In the genomic region with DNA sequence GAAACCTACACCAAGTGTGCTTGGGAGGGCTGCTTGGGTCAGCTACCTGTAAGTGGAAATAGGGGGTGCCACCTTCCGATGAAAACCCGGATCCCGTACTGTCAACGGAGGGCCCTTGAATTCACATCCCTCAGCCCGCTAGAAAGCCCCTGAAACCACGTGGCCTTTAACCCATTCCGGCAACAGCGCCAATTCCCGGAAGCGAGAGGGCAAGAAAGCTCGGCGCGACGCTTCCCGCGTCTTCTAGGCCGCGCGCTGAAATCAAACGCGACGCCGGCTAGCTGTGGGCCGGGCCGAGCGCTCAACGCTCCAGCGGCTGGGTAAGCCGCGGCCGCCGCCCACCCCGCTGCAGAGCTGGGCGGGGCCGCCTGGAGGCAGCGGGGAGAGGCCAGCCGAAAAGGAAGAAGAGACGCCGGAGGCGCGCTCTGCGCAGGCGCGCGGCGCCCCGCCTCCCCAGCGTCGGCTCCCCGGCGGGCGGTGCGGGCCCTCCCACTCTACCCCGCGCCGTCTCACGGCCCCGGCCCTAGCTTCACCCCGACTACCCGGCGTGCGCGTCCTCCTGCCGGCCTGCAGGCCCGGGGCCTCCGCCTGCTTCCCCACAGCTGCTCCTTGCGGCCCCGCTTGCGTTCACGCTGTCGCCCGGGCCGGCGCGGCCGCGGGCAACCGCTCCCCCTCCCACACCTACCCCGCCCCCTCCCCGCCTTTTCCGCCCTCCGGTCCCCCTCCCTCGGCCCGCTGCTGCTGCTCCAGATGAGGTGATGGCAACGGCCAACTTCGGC, we compare ENCODE assay signal across 1 cellular context.
TF ChIP-seq lines count a peak whose summit lies in the region.

A gene (plus strand): TSS at position 492 of the 779 bp plus-strand sequence. CDS start 267 bp downstream, at position 759.

TF ChIP-seq in K562, 482 proteins besides CTCF, POLR2A, EP300 and RAD21 (continued from another document):
- TF ChIP-seq, protein P1, sequence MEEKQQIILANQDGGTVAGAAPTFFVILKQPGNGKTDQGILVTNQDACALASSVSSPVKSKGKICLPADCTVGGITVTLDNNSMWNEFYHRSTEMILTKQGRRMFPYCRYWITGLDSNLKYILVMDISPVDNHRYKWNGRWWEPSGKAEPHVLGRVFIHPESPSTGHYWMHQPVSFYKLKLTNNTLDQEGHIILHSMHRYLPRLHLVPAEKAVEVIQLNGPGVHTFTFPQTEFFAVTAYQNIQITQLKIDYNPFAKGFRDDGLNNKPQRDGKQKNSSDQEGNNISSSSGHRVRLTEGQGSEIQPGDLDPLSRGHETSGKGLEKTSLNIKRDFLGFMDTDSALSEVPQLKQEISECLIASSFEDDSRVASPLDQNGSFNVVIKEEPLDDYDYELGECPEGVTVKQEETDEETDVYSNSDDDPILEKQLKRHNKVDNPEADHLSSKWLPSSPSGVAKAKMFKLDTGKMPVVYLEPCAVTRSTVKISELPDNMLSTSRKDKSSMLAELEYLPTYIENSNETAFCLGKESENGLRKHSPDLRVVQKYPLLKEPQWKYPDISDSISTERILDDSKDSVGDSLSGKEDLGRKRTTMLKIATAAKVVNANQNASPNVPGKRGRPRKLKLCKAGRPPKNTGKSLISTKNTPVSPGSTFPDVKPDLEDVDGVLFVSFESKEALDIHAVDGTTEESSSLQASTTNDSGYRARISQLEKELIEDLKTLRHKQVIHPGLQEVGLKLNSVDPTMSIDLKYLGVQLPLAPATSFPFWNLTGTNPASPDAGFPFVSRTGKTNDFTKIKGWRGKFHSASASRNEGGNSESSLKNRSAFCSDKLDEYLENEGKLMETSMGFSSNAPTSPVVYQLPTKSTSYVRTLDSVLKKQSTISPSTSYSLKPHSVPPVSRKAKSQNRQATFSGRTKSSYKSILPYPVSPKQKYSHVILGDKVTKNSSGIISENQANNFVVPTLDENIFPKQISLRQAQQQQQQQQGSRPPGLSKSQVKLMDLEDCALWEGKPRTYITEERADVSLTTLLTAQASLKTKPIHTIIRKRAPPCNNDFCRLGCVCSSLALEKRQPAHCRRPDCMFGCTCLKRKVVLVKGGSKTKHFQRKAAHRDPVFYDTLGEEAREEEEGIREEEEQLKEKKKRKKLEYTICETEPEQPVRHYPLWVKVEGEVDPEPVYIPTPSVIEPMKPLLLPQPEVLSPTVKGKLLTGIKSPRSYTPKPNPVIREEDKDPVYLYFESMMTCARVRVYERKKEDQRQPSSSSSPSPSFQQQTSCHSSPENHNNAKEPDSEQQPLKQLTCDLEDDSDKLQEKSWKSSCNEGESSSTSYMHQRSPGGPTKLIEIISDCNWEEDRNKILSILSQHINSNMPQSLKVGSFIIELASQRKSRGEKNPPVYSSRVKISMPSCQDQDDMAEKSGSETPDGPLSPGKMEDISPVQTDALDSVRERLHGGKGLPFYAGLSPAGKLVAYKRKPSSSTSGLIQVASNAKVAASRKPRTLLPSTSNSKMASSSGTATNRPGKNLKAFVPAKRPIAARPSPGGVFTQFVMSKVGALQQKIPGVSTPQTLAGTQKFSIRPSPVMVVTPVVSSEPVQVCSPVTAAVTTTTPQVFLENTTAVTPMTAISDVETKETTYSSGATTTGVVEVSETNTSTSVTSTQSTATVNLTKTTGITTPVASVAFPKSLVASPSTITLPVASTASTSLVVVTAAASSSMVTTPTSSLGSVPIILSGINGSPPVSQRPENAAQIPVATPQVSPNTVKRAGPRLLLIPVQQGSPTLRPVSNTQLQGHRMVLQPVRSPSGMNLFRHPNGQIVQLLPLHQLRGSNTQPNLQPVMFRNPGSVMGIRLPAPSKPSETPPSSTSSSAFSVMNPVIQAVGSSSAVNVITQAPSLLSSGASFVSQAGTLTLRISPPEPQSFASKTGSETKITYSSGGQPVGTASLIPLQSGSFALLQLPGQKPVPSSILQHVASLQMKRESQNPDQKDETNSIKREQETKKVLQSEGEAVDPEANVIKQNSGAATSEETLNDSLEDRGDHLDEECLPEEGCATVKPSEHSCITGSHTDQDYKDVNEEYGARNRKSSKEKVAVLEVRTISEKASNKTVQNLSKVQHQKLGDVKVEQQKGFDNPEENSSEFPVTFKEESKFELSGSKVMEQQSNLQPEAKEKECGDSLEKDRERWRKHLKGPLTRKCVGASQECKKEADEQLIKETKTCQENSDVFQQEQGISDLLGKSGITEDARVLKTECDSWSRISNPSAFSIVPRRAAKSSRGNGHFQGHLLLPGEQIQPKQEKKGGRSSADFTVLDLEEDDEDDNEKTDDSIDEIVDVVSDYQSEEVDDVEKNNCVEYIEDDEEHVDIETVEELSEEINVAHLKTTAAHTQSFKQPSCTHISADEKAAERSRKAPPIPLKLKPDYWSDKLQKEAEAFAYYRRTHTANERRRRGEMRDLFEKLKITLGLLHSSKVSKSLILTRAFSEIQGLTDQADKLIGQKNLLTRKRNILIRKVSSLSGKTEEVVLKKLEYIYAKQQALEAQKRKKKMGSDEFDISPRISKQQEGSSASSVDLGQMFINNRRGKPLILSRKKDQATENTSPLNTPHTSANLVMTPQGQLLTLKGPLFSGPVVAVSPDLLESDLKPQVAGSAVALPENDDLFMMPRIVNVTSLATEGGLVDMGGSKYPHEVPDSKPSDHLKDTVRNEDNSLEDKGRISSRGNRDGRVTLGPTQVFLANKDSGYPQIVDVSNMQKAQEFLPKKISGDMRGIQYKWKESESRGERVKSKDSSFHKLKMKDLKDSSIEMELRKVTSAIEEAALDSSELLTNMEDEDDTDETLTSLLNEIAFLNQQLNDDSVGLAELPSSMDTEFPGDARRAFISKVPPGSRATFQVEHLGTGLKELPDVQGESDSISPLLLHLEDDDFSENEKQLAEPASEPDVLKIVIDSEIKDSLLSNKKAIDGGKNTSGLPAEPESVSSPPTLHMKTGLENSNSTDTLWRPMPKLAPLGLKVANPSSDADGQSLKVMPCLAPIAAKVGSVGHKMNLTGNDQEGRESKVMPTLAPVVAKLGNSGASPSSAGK (IDR thresholded peaks at IDR 0.05): peak; percentile 99
- TF ChIP-seq KHSRP (IDR thresholded peaks at IDR 0.05) (no peak), HSF4 (CRISPR knock-in tag; IDR thresholded peaks at IDR 0.05; ENCODE audit: borderline replicate concordance) (peak; percentile 77; the same call in 1 of the 2 replicates), HNRNPUL1 (IDR thresholded peaks at IDR 0.05; ENCODE audit: low read length) (no peak), NUFIP1 (IDR thresholded peaks at IDR 0.05; ENCODE audit: partially characterized antibody) (no peak), MEF2D (tag; conservative IDR thresholded peaks at IDR 0.05; ENCODE audit: low read depth) (peak; percentile 55; the same call in 1 of the 2 replicates), NR4A1 (CRISPR knock-in tag; IDR thresholded peaks at IDR 0.05) (peak; percentile 91; the same call in 1 of the 2 replicates), NR4A1 (tag; IDR thresholded peaks at IDR 0.05) (peak; percentile 90), HDAC3 (IDR thresholded peaks at IDR 0.05; ENCODE audit: borderline replicate concordance, partially characterized antibody) (no peak), ASH1L (IDR thresholded peaks at IDR 0.05; ENCODE audit: borderline replicate concordance, low read depth, partially characterized antibody) (peak; percentile 76), GATAD2A (IDR thresholded peaks at IDR 0.05) (no peak), JUND (IDR thresholded peaks at IDR 0.05; ENCODE audit: borderline replicate concordance, low read depth, low read length) (peak; percentile 53; the same call in 1 of the 2 replicates), JUND (tag; IDR thresholded peaks at IDR 0.05; ENCODE audit: borderline replicate concordance, low read depth, low read length) (peak; percentile 63; the same call in 1 of the 3 replicates), NR2F6 (CRISPR knock-in tag; IDR thresholded peaks at IDR 0.05) (no peak), SP2 (IDR thresholded peaks at IDR 0.05; ENCODE audit: extremely low read depth, low read depth, low read length, poor library complexity, severe bottlenecking) (no peak), ZNF778 (CRISPR knock-in tag; IDR thresholded peaks at IDR 0.05) (no peak), ZBED1 (IDR thresholded peaks at IDR 0.05) (no peak), CBX3 (IDR thresholded peaks at IDR 0.05; ENCODE audit: borderline replicate concordance in 1 of 2, low read length in 2 of 2) (peak in 1 of 2 experiments; percentile 96; a peak in 1 of 3 replicates), GABPB1 (CRISPR knock-in tag; IDR thresholded peaks at IDR 0.05) (peak; percentile 84), ZNF668 (CRISPR knock-in tag; IDR thresholded peaks at IDR 0.05) (peak; percentile 71; the same call in 1 of the 2 replicates), ZFX (CRISPR knock-in tag; IDR thresholded peaks at IDR 0.05) (peak; percentile 99)
- TF ChIP-seq, protein P2, sequence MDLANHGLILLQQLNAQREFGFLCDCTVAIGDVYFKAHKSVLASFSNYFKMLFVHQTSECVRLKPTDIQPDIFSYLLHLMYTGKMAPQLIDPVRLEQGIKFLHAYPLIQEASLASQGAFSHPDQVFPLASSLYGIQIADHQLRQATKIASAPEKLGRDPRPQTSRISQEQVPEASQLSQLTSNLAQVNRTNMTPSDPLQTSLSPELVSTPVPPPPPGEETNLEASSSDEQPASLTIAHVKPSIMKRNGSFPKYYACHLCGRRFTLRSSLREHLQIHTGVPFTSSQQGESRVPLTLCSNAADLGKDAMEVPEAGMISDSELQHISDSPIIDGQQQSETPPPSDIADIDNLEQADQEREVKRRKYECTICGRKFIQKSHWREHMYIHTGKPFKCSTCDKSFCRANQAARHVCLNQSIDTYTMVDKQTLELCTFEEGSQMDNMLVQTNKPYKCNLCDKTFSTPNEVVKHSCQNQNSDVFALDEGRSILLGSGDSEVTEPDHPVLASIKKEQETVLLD (IDR thresholded peaks at IDR 0.05): peak; percentile 86
- TF ChIP-seq, protein P3, sequence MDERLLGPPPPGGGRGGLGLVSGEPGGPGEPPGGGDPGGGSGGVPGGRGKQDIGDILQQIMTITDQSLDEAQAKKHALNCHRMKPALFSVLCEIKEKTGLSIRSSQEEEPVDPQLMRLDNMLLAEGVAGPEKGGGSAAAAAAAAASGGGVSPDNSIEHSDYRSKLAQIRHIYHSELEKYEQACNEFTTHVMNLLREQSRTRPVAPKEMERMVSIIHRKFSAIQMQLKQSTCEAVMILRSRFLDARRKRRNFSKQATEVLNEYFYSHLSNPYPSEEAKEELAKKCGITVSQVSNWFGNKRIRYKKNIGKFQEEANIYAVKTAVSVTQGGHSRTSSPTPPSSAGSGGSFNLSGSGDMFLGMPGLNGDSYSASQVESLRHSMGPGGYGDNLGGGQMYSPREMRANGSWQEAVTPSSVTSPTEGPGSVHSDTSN (CRISPR knock-in tag; IDR thresholded peaks at IDR 0.05; ENCODE audit: low read depth): no peak
- TF ChIP-seq, protein P3 (tag; conservative IDR thresholded peaks at IDR 0.05; ENCODE audit: low read depth): no peak
- TF ChIP-seq, protein P4, sequence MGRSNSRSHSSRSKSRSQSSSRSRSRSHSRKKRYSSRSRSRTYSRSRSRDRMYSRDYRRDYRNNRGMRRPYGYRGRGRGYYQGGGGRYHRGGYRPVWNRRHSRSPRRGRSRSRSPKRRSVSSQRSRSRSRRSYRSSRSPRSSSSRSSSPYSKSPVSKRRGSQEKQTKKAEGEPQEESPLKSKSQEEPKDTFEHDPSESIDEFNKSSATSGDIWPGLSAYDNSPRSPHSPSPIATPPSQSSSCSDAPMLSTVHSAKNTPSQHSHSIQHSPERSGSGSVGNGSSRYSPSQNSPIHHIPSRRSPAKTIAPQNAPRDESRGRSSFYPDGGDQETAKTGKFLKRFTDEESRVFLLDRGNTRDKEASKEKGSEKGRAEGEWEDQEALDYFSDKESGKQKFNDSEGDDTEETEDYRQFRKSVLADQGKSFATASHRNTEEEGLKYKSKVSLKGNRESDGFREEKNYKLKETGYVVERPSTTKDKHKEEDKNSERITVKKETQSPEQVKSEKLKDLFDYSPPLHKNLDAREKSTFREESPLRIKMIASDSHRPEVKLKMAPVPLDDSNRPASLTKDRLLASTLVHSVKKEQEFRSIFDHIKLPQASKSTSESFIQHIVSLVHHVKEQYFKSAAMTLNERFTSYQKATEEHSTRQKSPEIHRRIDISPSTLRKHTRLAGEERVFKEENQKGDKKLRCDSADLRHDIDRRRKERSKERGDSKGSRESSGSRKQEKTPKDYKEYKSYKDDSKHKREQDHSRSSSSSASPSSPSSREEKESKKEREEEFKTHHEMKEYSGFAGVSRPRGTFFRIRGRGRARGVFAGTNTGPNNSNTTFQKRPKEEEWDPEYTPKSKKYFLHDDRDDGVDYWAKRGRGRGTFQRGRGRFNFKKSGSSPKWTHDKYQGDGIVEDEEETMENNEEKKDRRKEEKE (IDR thresholded peaks at IDR 0.05; ENCODE audit: borderline replicate concordance in 1 of 2, control insufficient read depth in 1 of 2, low read depth in 2 of 2, low read length in 1 of 2): peak in 1 of 2 experiments; percentile 74; a peak in 1 of 4 replicates
